In genomic region chr12:63085120-63085519, GRCh38 we compare ENCODE assay signal across 27 cellular contexts.
"Had no signal": no experiment of that assay in that cellular context is flagged by ENCODE, and none has a peak within 500 bp of the region (broad histone marks: within the 10 kb centered on the region; RNA-seq: fewer than 3 reads in every experiment).

No MANE protein-coding gene starts in this region.

- H3K9me3 Mint-ChIP-seq: activated CD4-positive, alpha-beta memory T cell treated with anti-CD3 and anti-CD28 coated beads, Interleukin-2, amount 10 ng/mL, durations not matched to agents 7 days and 5 days; activated CD4-positive, alpha-beta T cell treated with anti-CD3 and anti-CD28 coated beads, Interleukin-2, amount 10 ng/mL, durations not matched to agents 7 days and 5 days; activated naive CD4-positive, alpha-beta T cell treated with anti-CD3 and anti-CD28 coated beads, Interleukin-2, amount 10 ng/mL, durations not matched to agents 7 days and 5 days; activated naive CD8-positive, alpha-beta T cell treated with anti-CD3 and anti-CD28 coated beads, Interleukin-2, amount 10 ng/mL, durations not matched to agents 7 days and 5 days; activated T-cell treated with anti-CD3 and anti-CD28 coated beads, Interleukin-2, amount 50 U/mL, for 24 hours; effector memory CD8-positive, alpha-beta T cell; memory B cell had no signal

- H3K36me3 Mint-ChIP-seq: activated naive CD4-positive, alpha-beta T cell treated with anti-CD3 and anti-CD28 coated beads, Interleukin-2, amount 10 ng/mL, durations not matched to agents 7 days and 5 days; activated naive CD8-positive, alpha-beta T cell treated with anti-CD3 and anti-CD28 coated beads, Interleukin-2, amount 10 ng/mL, durations not matched to agents 7 days and 5 days; memory B cell; naive thymus-derived CD4-positive, alpha-beta T cell had no signal

- H3K27ac ChIP-seq: ascending aorta, brain microvascular endothelial cell, spleen, testis, transverse colon had no signal

- FAIRE-seq: endothelial cell of umbilical vein, urothelium cell line had no signal

- H3K27me3 Mint-ChIP-seq: activated CD4-positive, alpha-beta memory T cell treated with anti-CD3 and anti-CD28 coated beads, Interleukin-2, amount 10 ng/mL, durations not matched to agents 7 days and 5 days; activated CD4-positive, alpha-beta T cell treated with anti-CD3 and anti-CD28 coated beads, Interleukin-2, amount 10 ng/mL, durations not matched to agents 7 days and 5 days; activated naive CD4-positive, alpha-beta T cell treated with anti-CD3 and anti-CD28 coated beads, Interleukin-2, amount 10 ng/mL, durations not matched to agents 7 days and 5 days; activated naive CD8-positive, alpha-beta T cell treated with anti-CD3 and anti-CD28 coated beads, Interleukin-2, amount 10 ng/mL, durations not matched to agents 7 days and 5 days had no signal

- H3K4me3 ChIP-seq: ascending aorta, spleen, testis, transverse colon had no signal

- DNase-seq: activated CD4-positive, alpha-beta memory T cell treated with anti-CD3 and anti-CD28 coated beads, Interleukin-2, amount 10 ng/mL, durations not matched to agents 7 days and 5 days; activated CD4-positive, alpha-beta T cell treated with anti-CD3 and anti-CD28 coated beads for 1 hour; activated CD4-positive, alpha-beta T cell treated with anti-CD3 and anti-CD28 coated beads, Interleukin-2, amount 10 ng/mL, durations not matched to agents 7 days and 5 days; activated CD8-positive, alpha-beta memory T cell treated with anti-CD3 and anti-CD28 coated beads, Interleukin-2, amount 50 U/mL, for 48 hours; activated gamma-delta T cell; activated naive CD4-positive, alpha-beta T cell treated with anti-CD3 and anti-CD28 coated beads, Interleukin-2, amount 10 ng/mL, durations not matched to agents 7 days and 5 days; activated naive CD8-positive, alpha-beta T cell treated with anti-CD3 and anti-CD28 coated beads, Interleukin-2, amount 10 ng/mL, durations not matched to agents 7 days and 5 days; activated T-cell treated with anti-CD3 and anti-CD28 coated beads, Interleukin-2, amount 50 U/mL, for 24 hours; brain microvascular endothelial cell; cortex of kidney; effector memory CD8-positive, alpha-beta T cell; head of caudate nucleus; hippocampal formation; midbrain; naive thymus-derived CD4-positive, alpha-beta T cell; right cardiac atrium; spleen; stimulated activated CD4-positive, alpha-beta T cell treated with anti-CD3 and anti-CD28 coated beads, Interleukin-4, amount 100 ng/mL, for 1 hour; stimulated activated naive CD8-positive, alpha-beta T cell treated with anti-CD3 and anti-CD28 coated beads, Interleukin-15, Interleukin-2, amounts not matched to agents 100 U/mL and 50 U/mL, for 24 hours; T-helper 2 cell; testis; transverse colon had no signal

- H3K36me3 ChIP-seq: ascending aorta, brain microvascular endothelial cell, spleen, transverse colon had no signal

- H3K9me3 ChIP-seq: ascending aorta, spleen, testis, transverse colon had no signal

- H3K4me1 Mint-ChIP-seq: activated CD4-positive, alpha-beta memory T cell treated with anti-CD3 and anti-CD28 coated beads, Interleukin-2, amount 10 ng/mL, durations not matched to agents 7 days and 5 days; activated CD4-positive, alpha-beta T cell treated with anti-CD3 and anti-CD28 coated beads, Interleukin-2, amount 10 ng/mL, durations not matched to agents 7 days and 5 days; activated naive CD4-positive, alpha-beta T cell treated with anti-CD3 and anti-CD28 coated beads, Interleukin-2, amount 10 ng/mL, durations not matched to agents 7 days and 5 days; activated naive CD8-positive, alpha-beta T cell treated with anti-CD3 and anti-CD28 coated beads, Interleukin-2, amount 10 ng/mL, durations not matched to agents 7 days and 5 days; memory B cell; naive thymus-derived CD4-positive, alpha-beta T cell had no signal

- H3K27ac Mint-ChIP-seq: activated CD4-positive, alpha-beta memory T cell treated with anti-CD3 and anti-CD28 coated beads, Interleukin-2, amount 10 ng/mL, durations not matched to agents 7 days and 5 days; activated CD4-positive, alpha-beta T cell treated with anti-CD3 and anti-CD28 coated beads, Interleukin-2, amount 10 ng/mL, durations not matched to agents 7 days and 5 days; activated naive CD4-positive, alpha-beta T cell treated with anti-CD3 and anti-CD28 coated beads, Interleukin-2, amount 10 ng/mL, durations not matched to agents 7 days and 5 days; activated naive CD8-positive, alpha-beta T cell treated with anti-CD3 and anti-CD28 coated beads, Interleukin-2, amount 10 ng/mL, durations not matched to agents 7 days and 5 days; activated T-cell treated with anti-CD3 and anti-CD28 coated beads, Interleukin-2, amount 50 U/mL, for 24 hours; effector memory CD8-positive, alpha-beta T cell; memory B cell; naive thymus-derived CD4-positive, alpha-beta T cell had no signal

- ATAC-seq: effector memory CD8-positive, alpha-beta T cell; naive thymus-derived CD4-positive, alpha-beta T cell; right cardiac atrium; stimulated activated naive CD8-positive, alpha-beta T cell treated with anti-CD3 and anti-CD28 coated beads, Interleukin-15, Interleukin-2, amounts not matched to agents 100 U/mL and 50 U/mL, for 24 hours had no signal

- H3K27me3 ChIP-seq: ascending aorta, brain microvascular endothelial cell, spleen, testis, transverse colon had no signal

- H3K4me3 Mint-ChIP-seq: activated CD4-positive, alpha-beta memory T cell treated with anti-CD3 and anti-CD28 coated beads, Interleukin-2, amount 10 ng/mL, durations not matched to agents 7 days and 5 days; activated CD4-positive, alpha-beta T cell treated with anti-CD3 and anti-CD28 coated beads, Interleukin-2, amount 10 ng/mL, durations not matched to agents 7 days and 5 days; activated naive CD4-positive, alpha-beta T cell treated with anti-CD3 and anti-CD28 coated beads, Interleukin-2, amount 10 ng/mL, durations not matched to agents 7 days and 5 days; activated naive CD8-positive, alpha-beta T cell treated with anti-CD3 and anti-CD28 coated beads, Interleukin-2, amount 10 ng/mL, durations not matched to agents 7 days and 5 days; activated T-cell treated with anti-CD3 and anti-CD28 coated beads, Interleukin-2, amount 50 U/mL, for 24 hours; effector memory CD8-positive, alpha-beta T cell; memory B cell; naive thymus-derived CD4-positive, alpha-beta T cell; neural crest cell had no signal

- H3K4me1 ChIP-seq: ascending aorta, spleen, testis had no signal
